In genomic region chr12:47650469-47650868, GRCh38 we compare ENCODE assay signal across 15 cellular contexts. TPM values are rescaled to one million over a fixed set of nuclear protein-coding genes. Genes with fewer than 3 reads are reported as not detected.
A peak's percentile ranks its signal among the peaks of the same experiment; 100 is the strongest.
DNase-seq lines count a peak whose midpoint lies in the region; ATAC-seq, FAIRE-seq and TF ChIP-seq lines count a peak whose summit lies in the region.
"Had no signal": no experiment of that assay in that cellular context is flagged by ENCODE, and none has a peak within 500 bp of the region (broad histone marks: within the 10 kb centered on the region; RNA-seq: fewer than 3 reads in every experiment).

No MANE protein-coding gene starts in this region.

- CTCF ChIA-PET in A549 (lab: Yijun Ruan, JAX), result interaction anchor here (1.2 to 2.3 kb wide), 4 partner anchors 20 to 618 kb away, joined by 3 to 17 read pairs (median 15); no protein-coding TSS in a partner anchor

- intact Hi-C loops in esophagus squamous epithelium (cut with DNase I), result no loop called here
- intact Hi-C loops in activated T-helper 1 cell treated with anti-CD3 and anti-CD28 coated beads, Interleukin-12 subunit alpha, Interleukin-12 subunit beta, Interleukin-2, Interleukin-4 antibody, amounts not matched to agents 30 ng/mL and 10 ng/mL and 1 ng/mL, durations not matched to agents 14 hours and 24 hours and 36 hours (cut with micrococcal nuclease), result loop anchor here (5.0 kb wide), 1 partner anchor 107 kb away; the partner anchor contains the start of gene RAPGEF3

- H3K36me3 ChIP-seq in esophagus squamous epithelium, result no peaks in the 10 kb centered on the region
- no peaks in the 10 kb centered on the region for H3K36me3 ChIP-seq in right atrium auricular region
- H3K36me3 ChIP-seq: thyroid gland had no signal

- no peak for TF ChIP-seq EP300 in A549 (IDR thresholded peaks at IDR 0.05)

- peaks cover 3% of the 10 kb centered on the region for H3K36me3 Mint-ChIP-seq in activated T-helper 1 cell treated with anti-CD3 and anti-CD28 coated beads, Interleukin-12 subunit alpha, Interleukin-12 subunit beta, Interleukin-2, Interleukin-4 antibody, amounts not matched to agents 30 ng/mL and 10 ng/mL and 1 ng/mL, durations not matched to agents 14 hours and 24 hours and 36 hours (ENCODE audit: low read depth)

- H3K4me1 ChIP-seq in A549 (peaks cover 28% of the 10 kb centered on the region), esophagus squamous epithelium (peaks cover 4 to 20% (median 6%) of the 10 kb centered on the region in 3 donors), right atrium auricular region (peaks cover 0 to 18% of the 10 kb centered on the region in 2 donors)
- H3K4me1 ChIP-seq: thyroid gland had no signal

- H3K27ac ChIP-seq in A549, result peak overlapping the region; percentile 61 to 82; a peak in 5 of 6 replicates
- H3K27ac ChIP-seq in esophagus squamous epithelium, result no peak overlapping the region
- no peak overlapping the region for H3K27ac ChIP-seq in right atrium auricular region
- H3K27ac ChIP-seq: thyroid gland had no signal

- WGBS in A549 (ENCODE audit: missing lambda C conversion rate), result 37% methylated on average over 1 of the region's 1 CpG
- 67 to 68% methylated on average over 1 of the region's 1 CpG for WGBS in esophagus squamous epithelium, 2 donors

- no peak for FAIRE-seq in A549 (lab: Jason Lieb, UNC)

- H3K27me3 ChIP-seq in esophagus squamous epithelium (no peaks in the 10 kb centered on the region), right atrium auricular region (no peaks in the 10 kb centered on the region)
- H3K27me3 ChIP-seq: thyroid gland had no signal

- no peak overlapping the region for H3K27ac Mint-ChIP-seq in activated T-helper 1 cell treated with anti-CD3 and anti-CD28 coated beads, Interleukin-12 subunit alpha, Interleukin-12 subunit beta, Interleukin-2, Interleukin-4 antibody, amounts not matched to agents 30 ng/mL and 10 ng/mL and 1 ng/mL, durations not matched to agents 14 hours and 24 hours and 36 hours

- no peak overlapping the region for H3K4me3 ChIP-seq in A549
- no peak overlapping the region for H3K4me3 ChIP-seq in esophagus squamous epithelium
- H3K4me3 ChIP-seq in right atrium auricular region, result no peak overlapping the region
- H3K4me3 ChIP-seq: thyroid gland had no signal

- no peaks in the 10 kb centered on the region for H3K9me3 ChIP-seq in A549
- no peaks in the 10 kb centered on the region for H3K9me3 ChIP-seq in esophagus squamous epithelium
- no peaks in the 10 kb centered on the region for H3K9me3 ChIP-seq in right atrium auricular region
- H3K9me3 ChIP-seq: thyroid gland had no signal

- no peaks in the 10 kb centered on the region for H3K9me3 Mint-ChIP-seq in activated T-helper 1 cell treated with anti-CD3 and anti-CD28 coated beads, Interleukin-12 subunit alpha, Interleukin-12 subunit beta, Interleukin-2, Interleukin-4 antibody, amounts not matched to agents 30 ng/mL and 10 ng/mL and 1 ng/mL, durations not matched to agents 14 hours and 24 hours and 36 hours
- H3K9me3 Mint-ChIP-seq: activated naive CD4-positive, alpha-beta T cell treated with anti-CD3 and anti-CD28 coated beads, Interleukin-2, amount 10 ng/mL, durations not matched to agents 7 days and 5 days had no signal

- H3K27me3 Mint-ChIP-seq in activated T-helper 1 cell treated with anti-CD3 and anti-CD28 coated beads, Interleukin-12 subunit alpha, Interleukin-12 subunit beta, Interleukin-2, Interleukin-4 antibody, amounts not matched to agents 30 ng/mL and 10 ng/mL and 1 ng/mL, durations not matched to agents 14 hours and 24 hours and 36 hours (ENCODE audit: insufficient read depth), result no peaks in the 10 kb centered on the region
- H3K27me3 Mint-ChIP-seq: activated naive CD4-positive, alpha-beta T cell treated with anti-CD3 and anti-CD28 coated beads, Interleukin-2, amount 10 ng/mL, durations not matched to agents 7 days and 5 days; IgD-negative memory B cell had no signal

- H3K4me1 Mint-ChIP-seq in activated T-helper 1 cell treated with anti-CD3 and anti-CD28 coated beads, Interleukin-12 subunit alpha, Interleukin-12 subunit beta, Interleukin-2, Interleukin-4 antibody, amounts not matched to agents 30 ng/mL and 10 ng/mL and 1 ng/mL, durations not matched to agents 14 hours and 24 hours and 36 hours (ENCODE audit: low read depth), result peaks cover 10% of the 10 kb centered on the region

- POLR2A ChIA-PET in A549 (lab: Yijun Ruan, JAX), result no interaction called here

- no peak for DNase-seq in A549 (ENCODE audit: low read depth in 1 of 2, low spot score in 1 of 2)
- no peak for DNase-seq in activated gamma-delta T cell (lab: John Stamatoyannopoulos, UW)
- DNase-seq in esophagus squamous epithelium (lab: John Stamatoyannopoulos, UW), result no peak
- DNase-seq in activated T-helper 1 cell treated with anti-CD3 and anti-CD28 coated beads, Interleukin-12 subunit alpha, Interleukin-12 subunit beta, Interleukin-2, Interleukin-4 antibody, amounts not matched to agents 30 ng/mL and 10 ng/mL and 1 ng/mL, durations not matched to agents 14 hours and 24 hours and 36 hours (ENCODE audit: low spot score), result no peak
- DNase-seq in right atrium auricular region (ENCODE audit: low spot score), result no peak
- DNase-seq: activated CD4-positive, alpha-beta T cell treated with anti-CD3 and anti-CD28 coated beads, Interleukin-2, amount 50 U/mL, for 1 hour; activated naive CD4-positive, alpha-beta T cell treated with anti-CD3 and anti-CD28 coated beads, Interleukin-2, amount 10 ng/mL, durations not matched to agents 7 days and 5 days; GOT3; NCI-H2171 treated with DMSO at 0.1 percent for 48 hours; SIG-M5; thyroid gland had no signal

- TF ChIP-seq RAD21 in A549 (conservative IDR thresholded peaks at IDR 0.05 in 1 of 2, IDR thresholded peaks at IDR 0.05 in 1 of 2), result no peak

- TF ChIP-seq POLR2A in A549 (IDR thresholded peaks at IDR 0.05; ENCODE audit: low read length), result no peak
- no peak for TF ChIP-seq POLR2A in esophagus squamous epithelium (IDR thresholded peaks at IDR 0.05)

- H3K4me2 ChIP-seq in A549, result peak overlapping the region; percentile 80

- TF ChIP-seq CTCF in A549 (IDR thresholded peaks at IDR 0.05) (no peak), esophagus squamous epithelium (IDR thresholded peaks at IDR 0.05) (no peak), right atrium auricular region (IDR thresholded peaks at IDR 0.05) (no peak)

- ATAC-seq in A549 (no peak), GM18907 (IDR thresholded peaks at IDR 0.05; ENCODE audit: unreplicated experiment) (peak; percentile 64), HG02623 (IDR thresholded peaks at IDR 0.05; ENCODE audit: unreplicated experiment) (peak; percentile 60), HG03565 (IDR thresholded peaks at IDR 0.05; ENCODE audit: unreplicated experiment) (peak; percentile 62)

- H3K4me3 Mint-ChIP-seq in activated T-helper 1 cell treated with anti-CD3 and anti-CD28 coated beads, Interleukin-12 subunit alpha, Interleukin-12 subunit beta, Interleukin-2, Interleukin-4 antibody, amounts not matched to agents 30 ng/mL and 10 ng/mL and 1 ng/mL, durations not matched to agents 14 hours and 24 hours and 36 hours, result no peak overlapping the region
- H3K4me3 Mint-ChIP-seq: activated naive CD4-positive, alpha-beta T cell treated with anti-CD3 and anti-CD28 coated beads, Interleukin-2, amount 10 ng/mL, durations not matched to agents 7 days and 5 days; IgD-negative memory B cell had no signal

TF ChIP-seq in A549, 52 proteins besides CTCF, POLR2A, EP300 and RAD21:
- no peak for TF ChIP-seq KDM5A (IDR thresholded peaks at IDR 0.05)
- no peak for TF ChIP-seq ZC3H11A (IDR thresholded peaks at IDR 0.05)
- TF ChIP-seq FOSL2 (IDR thresholded peaks at IDR 0.05), result no peak
- TF ChIP-seq FOSL2 (CRISPR knock-in tag; IDR thresholded peaks at IDR 0.05), result 0 out of 2 replicates have a peak, but pooled peaks have one; percentile 2
- no peak for TF ChIP-seq PBX3 (IDR thresholded peaks at IDR 0.05)
- no peak for TF ChIP-seq RCOR1 (IDR thresholded peaks at IDR 0.05; ENCODE audit: low read depth, low read length)
- no peak for TF ChIP-seq JUN (IDR thresholded peaks at IDR 0.05)
- no peak for TF ChIP-seq FOXS1 (CRISPR knock-in tag; IDR thresholded peaks at IDR 0.05)
- TF ChIP-seq CHD4 (IDR thresholded peaks at IDR 0.05; ENCODE audit: borderline replicate concordance), result no peak
TF ChIP-seq in A549: peak in this region for 1.

RNA-seq across cellular contexts. Expression of gene RPAP3, which starts 55.4 kb away (rescaled TPM):
- polyA plus RNA-seq in A549 (2011; rRNA removed), result 51.9 and 74.6 TPM in 2 replicates
- 12.1 and 13.0 TPM in 2 replicates for polyA plus RNA-seq in A549 (2012; cell fraction: cytosol; rRNA removed)
- 4.1 and 5.9 TPM in 2 replicates for polyA plus RNA-seq in A549 (2012; cell fraction: nucleus; rRNA removed)
- 49.1 to 51.6 TPM (median 49.5 TPM) in 3 replicates for polyA plus RNA-seq in A549 (2017; fragmentation: RNase III; extraction: RNeasy Plus Mini Kit Qiagen cat#74134 plus additional on column Dnase treatment)
- 8.4 and 11.0 TPM in 2 replicates for polyA minus RNA-seq in A549 (2011; rRNA and poly(A)+ RNA removed)
- 10 to 100 TPM in 3 of 4 donors, 1 to 10 TPM in 1; 7.7 to 20.3 (median 17.7) TPM for total RNA-seq in esophagus squamous epithelium
- total RNA-seq in activated T-helper 1 cell treated with anti-CD3 and anti-CD28 coated beads, Interleukin-12 subunit alpha, Interleukin-12 subunit beta, Interleukin-2, Interleukin-4 antibody, amounts not matched to agents 30 ng/mL and 10 ng/mL and 1 ng/mL, durations not matched to agents 14 hours and 24 hours and 36 hours, result 61.2 and 64.9 TPM in 2 replicates
- 10 to 100 TPM; 12.2 to 14.3 TPM for total RNA-seq in right atrium auricular region

Comparison
In these comparisons a context has a peak if more than half of its experiments do, and no peak if none do; other contexts are left out.
1. ATAC-seq: peak in GM18907 (single experiment), HG02623 (single experiment) and HG03565 (single experiment); none in A549 (0 of 2).
2. H3K27ac ChIP-seq: peak in A549 (2 of 2); none in esophagus squamous epithelium (0 of 4) and right atrium auricular region (0 of 2).